24 cellular contexts compared by ENCODE assay signal in genomic region chr2:4553219-4553618, GRCh38.
"Had no signal": no experiment of that assay in that cellular context is flagged by ENCODE, and none has a peak within 500 bp of the region (broad histone marks: within the 10 kb centered on the region; RNA-seq: fewer than 3 reads in every experiment).

No MANE protein-coding gene starts in this region.

- H3K4me3 Mint-ChIP-seq: activated CD4-positive, alpha-beta T cell treated with anti-CD3 and anti-CD28 coated beads, Interleukin-2, amount 10 ng/mL, durations not matched to agents 7 days and 5 days; activated CD8-positive, alpha-beta T cell treated with anti-CD3 and anti-CD28 coated beads, Interleukin-2, amount 10 ng/mL, durations not matched to agents 7 days and 5 days; activated naive CD8-positive, alpha-beta T cell treated with anti-CD3 and anti-CD28 coated beads, Interleukin-2, amount 50 U/mL, for 24 hours; activated T-helper 1 cell treated with anti-CD3 and anti-CD28 coated beads, Interleukin-12 subunit alpha, Interleukin-12 subunit beta, Interleukin-2, Interleukin-4 antibody, amounts not matched to agents 30 ng/mL and 10 ng/mL and 1 ng/mL, durations not matched to agents 14 hours and 24 hours and 36 hours; natural killer cell; stimulated activated effector memory CD8-positive, alpha-beta T cell treated with anti-CD3 and anti-CD28 coated beads, Interleukin-12 subunit alpha, Interleukin-12 subunit beta, amount 100 ng/mL, for 72 hours; stimulated activated naive CD8-positive, alpha-beta T cell treated with anti-CD3 and anti-CD28 coated beads, Interleukin-15, amount 100 ng/mL, for 72 hours had no signal

- H3K9me3 ChIP-seq: gastroesophageal sphincter, neutrophil, pancreas, suprapubic skin, transverse colon had no signal

- H3K9me3 Mint-ChIP-seq: stimulated activated naive CD8-positive, alpha-beta T cell treated with anti-CD3 and anti-CD28 coated beads, Interleukin-15, amount 100 ng/mL, for 72 hours had no signal

- H3K36me3 Mint-ChIP-seq: natural killer cell; stimulated activated effector memory CD8-positive, alpha-beta T cell treated with anti-CD3 and anti-CD28 coated beads, Interleukin-12 subunit alpha, Interleukin-12 subunit beta, amount 100 ng/mL, for 72 hours had no signal

- H3K27me3 Mint-ChIP-seq: activated CD4-positive, alpha-beta T cell treated with anti-CD3 and anti-CD28 coated beads, Interleukin-2, amount 10 ng/mL, durations not matched to agents 7 days and 5 days; activated naive CD8-positive, alpha-beta T cell treated with anti-CD3 and anti-CD28 coated beads, Interleukin-2, amount 50 U/mL, for 24 hours; stimulated activated naive CD8-positive, alpha-beta T cell treated with anti-CD3 and anti-CD28 coated beads, Interleukin-15, amount 100 ng/mL, for 72 hours had no signal

- H3K4me1 Mint-ChIP-seq: activated CD4-positive, alpha-beta T cell treated with anti-CD3 and anti-CD28 coated beads, Interleukin-2, amount 10 ng/mL, durations not matched to agents 7 days and 5 days; activated naive CD8-positive, alpha-beta T cell treated with anti-CD3 and anti-CD28 coated beads, Interleukin-2, amount 50 U/mL, for 24 hours; natural killer cell; stimulated activated effector memory CD8-positive, alpha-beta T cell treated with anti-CD3 and anti-CD28 coated beads, Interleukin-12 subunit alpha, Interleukin-12 subunit beta, amount 100 ng/mL, for 72 hours; stimulated activated naive CD8-positive, alpha-beta T cell treated with anti-CD3 and anti-CD28 coated beads, Interleukin-15, amount 100 ng/mL, for 72 hours had no signal

- H3K27me3 ChIP-seq: brain microvascular endothelial cell, gastroesophageal sphincter, heart left ventricle, neutrophil, pancreas, suprapubic skin, transverse colon had no signal

- ATAC-seq: activated CD8-positive, alpha-beta T cell treated with anti-CD3 and anti-CD28 coated beads, Interleukin-2, amount 10 ng/mL, durations not matched to agents 7 days and 5 days; activated naive CD8-positive, alpha-beta T cell treated with anti-CD3 and anti-CD28 coated beads, Interleukin-2, amount 50 U/mL, for 24 hours; gastroesophageal sphincter; heart left ventricle; left lobe of liver; natural killer cell; right cardiac atrium; stimulated activated effector memory CD8-positive, alpha-beta T cell treated with anti-CD3 and anti-CD28 coated beads, Interleukin-12 subunit alpha, Interleukin-12 subunit beta, amount 100 ng/mL, for 72 hours; stimulated activated naive CD8-positive, alpha-beta T cell treated with anti-CD3 and anti-CD28 coated beads, Interleukin-15, amount 100 ng/mL, for 72 hours had no signal

- DNase-seq: activated CD4-positive, alpha-beta T cell treated with anti-CD3 and anti-CD28 coated beads, Interleukin-2, amount 10 ng/mL, durations not matched to agents 7 days and 5 days; activated CD4-positive, CD25-positive, alpha-beta regulatory T cell treated with anti-CD3 and anti-CD28 coated beads, Interleukin-2, amount 50 U/mL, for 72 hours; activated CD8-positive, alpha-beta T cell treated with anti-CD3 and anti-CD28 coated beads, Interleukin-2, amount 10 ng/mL, durations not matched to agents 7 days and 5 days; activated gamma-delta T cell; activated naive CD4-positive, alpha-beta T cell treated with anti-CD3 and anti-CD28 coated beads, Interleukin-2, amount 50 U/mL, for 16 hours; activated naive CD8-positive, alpha-beta T cell treated with anti-CD3 and anti-CD28 coated beads, Interleukin-2, amount 50 U/mL, for 24 hours; brain microvascular endothelial cell; heart left ventricle; kidney; natural killer cell; pancreas; stimulated activated CD4-positive, alpha-beta T cell treated with anti-CD3 and anti-CD28 coated beads, Interleukin-2, amount 100 ng/mL, for 24 hours; stimulated activated naive CD8-positive, alpha-beta T cell treated with anti-CD3 and anti-CD28 coated beads, Interleukin-15, amount 100 ng/mL, for 72 hours; T-helper 1 cell; transverse colon; WERI-Rb-1 had no signal

- H3K27ac ChIP-seq: brain microvascular endothelial cell, gastroesophageal sphincter, heart left ventricle, neutrophil, pancreas, suprapubic skin, transverse colon, WERI-Rb-1 had no signal

- H3K27ac Mint-ChIP-seq: activated CD4-positive, alpha-beta T cell treated with anti-CD3 and anti-CD28 coated beads, Interleukin-2, amount 10 ng/mL, durations not matched to agents 7 days and 5 days; activated CD8-positive, alpha-beta T cell treated with anti-CD3 and anti-CD28 coated beads, Interleukin-2, amount 10 ng/mL, durations not matched to agents 7 days and 5 days; activated naive CD8-positive, alpha-beta T cell treated with anti-CD3 and anti-CD28 coated beads, Interleukin-2, amount 50 U/mL, for 24 hours; activated T-helper 1 cell treated with anti-CD3 and anti-CD28 coated beads, Interleukin-12 subunit alpha, Interleukin-12 subunit beta, Interleukin-2, Interleukin-4 antibody, amounts not matched to agents 30 ng/mL and 10 ng/mL and 1 ng/mL, durations not matched to agents 14 hours and 24 hours and 36 hours; natural killer cell; stimulated activated effector memory CD8-positive, alpha-beta T cell treated with anti-CD3 and anti-CD28 coated beads, Interleukin-12 subunit alpha, Interleukin-12 subunit beta, amount 100 ng/mL, for 72 hours; stimulated activated naive CD8-positive, alpha-beta T cell treated with anti-CD3 and anti-CD28 coated beads, Interleukin-15, amount 100 ng/mL, for 72 hours had no signal

- H3K36me3 ChIP-seq: brain microvascular endothelial cell, gastroesophageal sphincter, heart left ventricle, neutrophil, pancreas, suprapubic skin, transverse colon, WERI-Rb-1 had no signal

- H3K4me3 ChIP-seq: gastroesophageal sphincter, heart left ventricle, lung, pancreas, suprapubic skin, transverse colon had no signal

- H3K4me1 ChIP-seq: gastroesophageal sphincter, heart left ventricle, pancreas, suprapubic skin, transverse colon had no signal
